In genomic region chr6:56652231-56652630, GRCh38 we compare ENCODE assay signal across 1 cellular context.
TF ChIP-seq lines count a peak whose summit lies in the region.

No MANE protein-coding gene starts in this region.

TF ChIP-seq in GM23338, 12 proteins besides CTCF, POLR2A, EP300 and RAD21 (continued from another document):
- no peak for TF ChIP-seq ZNF462 (CRISPR knock-in tag; IDR thresholded peaks at IDR 0.05)
- TF ChIP-seq STAT1 (IDR thresholded peaks at IDR 0.05; ENCODE audit: unreplicated experiment): no peak
- TF ChIP-seq CREB1 (CRISPR knock-in tag; IDR thresholded peaks at IDR 0.05; ENCODE audit: low read depth): no peak
- TF ChIP-seq EZH2phosphoT487 (IDR thresholded peaks at IDR 0.05; ENCODE audit: unreplicated experiment): no peak
- TF ChIP-seq REST (IDR thresholded peaks at IDR 0.05; ENCODE audit: unreplicated experiment): no peak
- TF ChIP-seq ETS1 (IDR thresholded peaks at IDR 0.05): no peak
TF ChIP-seq in GM23338: peak in this region for 0.
